In genomic region chr7:14210075-14210474, GRCh38 we compare ENCODE assay signal across 16 cellular contexts.
DNase-seq lines count a peak whose midpoint lies in the region; ATAC-seq and TF ChIP-seq lines count a peak whose summit lies in the region.
"Had no signal": no experiment of that assay in that cellular context is flagged by ENCODE, and none has a peak within 500 bp of the region (broad histone marks: within the 10 kb centered on the region; RNA-seq: fewer than 3 reads in every experiment).

No MANE protein-coding gene starts in this region.

- TF ChIP-seq EP300 in SK-N-SH (IDR thresholded peaks at IDR 0.05; ENCODE audit: borderline replicate concordance in 1 of 2, low read depth in 1 of 2, low read length in 1 of 2) (peak in 1 of 2 experiments; percentile 59; a peak in 1 of 4 replicates), esophagus muscularis mucosa (IDR thresholded peaks at IDR 0.05) (no peak)

- no peaks in the 10 kb centered on the region for H3K27me3 ChIP-seq in SK-N-SH (ENCODE audit: insufficient read depth)
- no peaks in the 10 kb centered on the region for H3K27me3 ChIP-seq in breast epithelium
- H3K27me3 ChIP-seq in esophagus muscularis mucosa = no peaks in the 10 kb centered on the region
- H3K27me3 ChIP-seq: Peyer's patch, SJSA1 had no signal

- no peaks in the 10 kb centered on the region for H3K9me2 ChIP-seq in SK-N-SH

- POLR2A ChIA-PET in SK-N-SH (lab: Yijun Ruan, JAX) = no interaction called here

- intact Hi-C loops in breast epithelium (cut with DNase I; ENCODE audit: low total_unique reads) (no loop called here), esophagus muscularis mucosa (cut with DNase I) (no loop called here)

- H3K4me3 ChIP-seq in SK-N-SH (ENCODE audit: low read depth in 2 of 2, low read length in 1 of 2) = no peak overlapping the region; a peak in 1 of 4 replicates
- no peak overlapping the region for H3K4me3 ChIP-seq in breast epithelium
- no peak overlapping the region for H3K4me3 ChIP-seq in esophagus muscularis mucosa
- H3K4me3 ChIP-seq: K562, Peyer's patch, SJSA1 had no signal

- H3K9ac ChIP-seq in SK-N-SH = no peak overlapping the region

- DNase-seq in SK-N-SH (peak; percentile 12), NCI-H1105 (lab: John Stamatoyannopoulos, UW) (peak; percentile 81), NCI-H446 treated with DMSO at 0.1 percent for 48 hours (lab: John Stamatoyannopoulos, UW) (peak; percentile 18), breast epithelium (ENCODE audit: low spot score in 2 of 2) (no peak), Ammon's horn (ENCODE audit: low spot score) (no peak), esophagus muscularis mucosa (ENCODE audit: extremely low spot score) (no peak)
- DNase-seq: AML-193; DMS53; EL; HFFc6; NCI-H2171 treated with DMSO at 0.1 percent for 48 hours; NK-92 treated with Interleukin-12 subunit alpha and Interleukin-12 subunit beta, amount 100 ng/mL, for 24 hours; Peyer's patch had no signal

- no peaks in the 10 kb centered on the region for H3K79me2 ChIP-seq in SK-N-SH (ENCODE audit: insufficient read depth)

- no peak for ATAC-seq in SK-N-SH treated with all-trans-retinoic acid at 6 μM for 48 hours
- ATAC-seq: K562 had no signal

- no peak for TF ChIP-seq POLR2A in breast epithelium (IDR thresholded peaks at IDR 0.05)
- TF ChIP-seq POLR2A in esophagus muscularis mucosa (IDR thresholded peaks at IDR 0.05; ENCODE audit: low read depth) = no peak

- WGBS in SK-N-SH (ENCODE audit: low lambda C conversion rate) = 50% methylated on average over 1 of the region's 1 CpG
- WGBS in esophagus muscularis mucosa = 67% methylated on average over 1 of the region's 1 CpG

- CTCF ChIA-PET in SK-N-SH (lab: Yijun Ruan, JAX) = interaction anchor here (1.0 kb wide), 1 partner anchor 8 kb away, joined by 4 read pairs; no protein-coding TSS in a partner anchor

- H3K4me2 ChIP-seq in SK-N-SH = no peak overlapping the region

- no peaks in the 10 kb centered on the region for H4K20me1 ChIP-seq in SK-N-SH (ENCODE audit: insufficient read depth)

- H3K27ac ChIP-seq in SK-N-SH (ENCODE audit: low read depth in 2 of 2, low read length in 1 of 2) (no peak overlapping the region; a peak in 2 of 4 replicates), breast epithelium (no peak overlapping the region), esophagus muscularis mucosa (replicated peaks in 1 of 4) (no peak overlapping the region)
- H3K27ac ChIP-seq: Peyer's patch, SJSA1 had no signal

- peaks cover 0 to 8% of the 10 kb centered on the region in 2 experiments; a peak in 2 of 4 replicates for H3K4me1 ChIP-seq in SK-N-SH (ENCODE audit: control insufficient read depth in 1 of 2, insufficient read depth in 2 of 2, low read depth in 1 of 2, low read length in 1 of 2)
- no peaks in the 10 kb centered on the region for H3K4me1 ChIP-seq in breast epithelium
- no peaks in the 10 kb centered on the region for H3K4me1 ChIP-seq in esophagus muscularis mucosa
- H3K4me1 ChIP-seq: Peyer's patch, SJSA1 had no signal

- H3K9me3 ChIP-seq in SK-N-SH (no peaks in the 10 kb centered on the region), breast epithelium (no peaks in the 10 kb centered on the region), esophagus muscularis mucosa (no peaks in the 10 kb centered on the region)
- H3K9me3 ChIP-seq: Peyer's patch, SJSA1 had no signal

- no peak overlapping the region for H2AFZ ChIP-seq in SK-N-SH (ENCODE audit: low read depth)

- no peaks in the 10 kb centered on the region for H3K36me3 ChIP-seq in SK-N-SH (replicated peaks in 1 of 2; ENCODE audit: control insufficient read depth in 1 of 2, insufficient read depth in 2 of 2, low read length in 1 of 2)
- H3K36me3 ChIP-seq in breast epithelium = no peaks in the 10 kb centered on the region
- H3K36me3 ChIP-seq in esophagus muscularis mucosa = no peaks in the 10 kb centered on the region
- H3K36me3 ChIP-seq: Peyer's patch, SJSA1 had no signal

- no peak for TF ChIP-seq RAD21 in SK-N-SH (IDR thresholded peaks at IDR 0.05; ENCODE audit: low read length)

- TF ChIP-seq CTCF in SK-N-SH (IDR thresholded peaks at IDR 0.05) (no peak), breast epithelium (IDR thresholded peaks at IDR 0.05) (no peak), esophagus muscularis mucosa (IDR thresholded peaks at IDR 0.05) (no peak)

- no peaks in the 10 kb centered on the region for H3F3A ChIP-seq in SK-N-SH (replicated peaks; ENCODE audit: insufficient read depth)

TF ChIP-seq in SK-N-SH, 30 proteins besides CTCF, POLR2A, EP300 and RAD21:
- TF ChIP-seq FOXJ3 (CRISPR knock-in tag; IDR thresholded peaks at IDR 0.05) = 0 out of 2 replicates have a peak, but pooled peaks have one; percentile 26
- TF ChIP-seq GATA2 (CRISPR knock-in tag; IDR thresholded peaks at IDR 0.05) = peak; percentile 38
- TF ChIP-seq CHD2 (IDR thresholded peaks at IDR 0.05; ENCODE audit: low read length, partially characterized antibody) = peak; percentile 38
- TF ChIP-seq RCOR1 (IDR thresholded peaks at IDR 0.05; ENCODE audit: low read length) = peak; percentile 69; the same call in 1 of the 2 replicates
- no peak for TF ChIP-seq TEAD4 (IDR thresholded peaks at IDR 0.05; ENCODE audit: borderline replicate concordance, insufficient read depth)
- no peak for TF ChIP-seq RFX5 (IDR thresholded peaks at IDR 0.05; ENCODE audit: low read length)

TF ChIP-seq in SK-N-SH treated with all-trans-retinoic acid at 6 μM for 48 hours, 23 proteins besides CTCF, POLR2A, EP300 and RAD21:
- TF ChIP-seq ZNF70 (CRISPR knock-in tag; IDR thresholded peaks at IDR 0.05) = no peak
- TF ChIP-seq ZFP30 (CRISPR knock-in tag; IDR thresholded peaks at IDR 0.05) = no peak
- TF ChIP-seq ZC3H10 (CRISPR knock-in tag; IDR thresholded peaks at IDR 0.05) = no peak
- TF ChIP-seq ESRRG (CRISPR knock-in tag; IDR thresholded peaks at IDR 0.05) = no peak
- no peak for TF ChIP-seq SNAI2 (CRISPR knock-in tag; IDR thresholded peaks at IDR 0.05)
- no peak for TF ChIP-seq TCF4 (CRISPR knock-in tag; IDR thresholded peaks at IDR 0.05; ENCODE audit: borderline replicate concordance)
- TF ChIP-seq ZNF565 (CRISPR knock-in tag; conservative IDR thresholded peaks at IDR 0.05; ENCODE audit: low read depth) = no peak
- TF ChIP-seq CSDC2 (CRISPR knock-in tag; IDR thresholded peaks at IDR 0.05) = no peak

Comparison
In these comparisons a context has a peak if more than half of its experiments do, and no peak if none do; other contexts are left out.
1. DNase-seq: peak in SK-N-SH (single experiment), NCI-H1105 (single experiment) and NCI-H446 treated with DMSO at 0.1 percent for 48 hours (single experiment); none in breast epithelium (0 of 2), Ammon's horn (single experiment) and esophagus muscularis mucosa (single experiment).